Comparison of ENCODE assay signal across 8 cellular contexts in genomic region chr2:42168459-42169099, GRCh38. TPM values are rescaled to one million over a fixed set of nuclear protein-coding genes. Genes with fewer than 3 reads are reported as not detected.
DNase-seq lines count a peak whose midpoint lies in the region; ATAC-seq, FAIRE-seq and TF ChIP-seq lines count a peak whose summit lies in the region.

No MANE protein-coding gene starts in this region.

- CTCF ChIA-PET in SK-N-SH (lab: Yijun Ruan, JAX), result interaction anchor here (0.5 to 2.5 kb wide), 5 partner anchors 32 to 299 kb away, joined by 3 to 9 read pairs (median 3); no protein-coding TSS in a partner anchor

- no peaks in the 10 kb centered on the region for H3K9me3 ChIP-seq in SK-N-SH
- H3K9me3 ChIP-seq in right cardiac atrium (ENCODE audit: control insufficient read depth, low read length), result no peaks in the 10 kb centered on the region
- no peaks in the 10 kb centered on the region for H3K9me3 ChIP-seq in skeletal muscle tissue (ENCODE audit: control insufficient read depth in 3 of 3, low read length in 3 of 3)
- H3K9me3 ChIP-seq in HAP-1, result no peaks in the 10 kb centered on the region

- no peaks in the 10 kb centered on the region for H3K9me2 ChIP-seq in SK-N-SH

- peak overlapping the region; percentile 84 for H2AFZ ChIP-seq in SK-N-SH (ENCODE audit: low read depth)

- FAIRE-seq in GM19239 (lab: Jason Lieb, UNC), result no peak

- H3K4me2 ChIP-seq in SK-N-SH, result no peak overlapping the region

- TF ChIP-seq CTCF in SK-N-SH (IDR thresholded peaks at IDR 0.05), result no peak

- 79% methylated on average over 16 of the region's 16 CpGs for WGBS in SK-N-SH (ENCODE audit: low lambda C conversion rate)
- 82% methylated on average over 16 of the region's 16 CpGs for WGBS in right cardiac atrium

- POLR2A ChIA-PET in SK-N-SH (lab: Yijun Ruan, JAX), result interaction anchor here (0.6 to 1.2 kb wide), 3 partner anchors 12 to 36 kb away, joined by 3 to 7 read pairs (median 3); no protein-coding TSS in a partner anchor

- peaks cover 20% of the 10 kb centered on the region for H4K20me1 ChIP-seq in SK-N-SH (ENCODE audit: insufficient read depth)

- H3K36me3 ChIP-seq in SK-N-SH (replicated peaks in 1 of 2; ENCODE audit: control insufficient read depth in 1 of 2, insufficient read depth in 2 of 2, low read length in 1 of 2) (no peaks in the 10 kb centered on the region), skeletal muscle tissue (ENCODE audit: control insufficient read depth in 3 of 3, insufficient read depth in 3 of 3, low read length in 3 of 3) (no peaks in the 10 kb centered on the region), HAP-1 (replicated peaks) (no peaks in the 10 kb centered on the region)

- H3K9ac ChIP-seq in SK-N-SH (no peak overlapping the region), skeletal muscle tissue (ENCODE audit: low read depth in 1 of 3, low read length in 3 of 3) (peak overlapping the region in 1 of 3 donors; percentile 58)

- peak; percentile 2 for ATAC-seq in GM19324 (IDR thresholded peaks at IDR 0.05; ENCODE audit: low FRiP score, unreplicated experiment)
- ATAC-seq in right cardiac atrium, result no peak

- TF ChIP-seq RAD21 in SK-N-SH (IDR thresholded peaks at IDR 0.05; ENCODE audit: low read length), result no peak

- H3K27ac ChIP-seq in SK-N-SH (ENCODE audit: low read depth in 2 of 2, low read length in 1 of 2) (peak overlapping the region; percentile 14 to 86; a peak in 3 of 4 replicates), right cardiac atrium (ENCODE audit: low read length) (peak overlapping the region; percentile 6), skeletal muscle tissue (ENCODE audit: low read depth, low read length) (peak overlapping the region; percentile 51)

- no peaks in the 10 kb centered on the region for H3F3A ChIP-seq in SK-N-SH (replicated peaks; ENCODE audit: insufficient read depth)

- intact Hi-C loops in right cardiac atrium (cut with DNase I), result no loop called here

- no peak for TF ChIP-seq EP300 in SK-N-SH (IDR thresholded peaks at IDR 0.05; ENCODE audit: borderline replicate concordance in 1 of 2, low read depth in 1 of 2, low read length in 1 of 2)

- DNase-seq in SK-N-SH, result no peak
- DNase-seq in right cardiac atrium, result no peak
- no peak for DNase-seq in Ammon's horn (ENCODE audit: low spot score)
- no peak for DNase-seq in RPMI8226
- no peak for DNase-seq in GM19239 (ENCODE audit: insufficient read length, low spot score)
- no peak for DNase-seq in HAP-1 (ENCODE audit: low spot score in 2 of 2)

- H3K27me3 ChIP-seq in SK-N-SH (ENCODE audit: insufficient read depth), result no peaks in the 10 kb centered on the region
- no peaks in the 10 kb centered on the region for H3K27me3 ChIP-seq in right cardiac atrium (ENCODE audit: control insufficient read depth, insufficient read depth)
- H3K27me3 ChIP-seq in skeletal muscle tissue (ENCODE audit: control insufficient read depth in 3 of 3, insufficient read depth in 3 of 3, low read length in 3 of 3), result no peaks in the 10 kb centered on the region
- peaks cover 4% of the 10 kb centered on the region for H3K27me3 ChIP-seq in HAP-1 (ENCODE audit: low read depth)

- H3K79me2 ChIP-seq in SK-N-SH (ENCODE audit: insufficient read depth), result peaks cover 41% of the 10 kb centered on the region

- in situ Hi-C loops in HAP-1 (cut with MboI; ENCODE audit: low sequenced_read_pairs), result no loop called here

- H3K4me3 ChIP-seq in SK-N-SH (ENCODE audit: low read depth in 2 of 2, low read length in 1 of 2) (peak overlapping the region in 1 of 2 experiments; percentile 6; a peak in 1 of 4 replicates), right cardiac atrium (ENCODE audit: low read length) (no peak overlapping the region), skeletal muscle tissue (ENCODE audit: low read length in 3 of 3) (peak overlapping the region; percentile 54 to 66 (median 56)), HAP-1 (no peak overlapping the region)

- H3K4me1 ChIP-seq in SK-N-SH (ENCODE audit: control insufficient read depth in 1 of 2, insufficient read depth in 2 of 2, low read depth in 1 of 2, low read length in 1 of 2), result peaks cover 16 to 30% of the 10 kb centered on the region in 2 experiments; a peak in 3 of 4 replicates
- no peaks in the 10 kb centered on the region for H3K4me1 ChIP-seq in right cardiac atrium (ENCODE audit: control insufficient read depth, insufficient read depth, low read length)
- H3K4me1 ChIP-seq in skeletal muscle tissue (ENCODE audit: control insufficient read depth in 3 of 3, insufficient read depth in 3 of 3, low read length in 3 of 3), result peaks cover 11 to 17% (median 11%) of the 10 kb centered on the region in 3 donors
- peaks cover 31% of the 10 kb centered on the region for H3K4me1 ChIP-seq in HAP-1

TF ChIP-seq in SK-N-SH, 30 proteins besides CTCF, POLR2A, EP300 and RAD21:
- TF ChIP-seq PBX3 (IDR thresholded peaks at IDR 0.05), result no peak
- TF ChIP-seq MXI1 (IDR thresholded peaks at IDR 0.05; ENCODE audit: low read depth, low read length), result no peak
- TF ChIP-seq CHD2 (IDR thresholded peaks at IDR 0.05; ENCODE audit: low read length, partially characterized antibody), result no peak
- no peak for TF ChIP-seq ELF1 (IDR thresholded peaks at IDR 0.05)
- 0 out of 2 replicates have a peak, but pooled peaks have one; percentile 37 for TF ChIP-seq FOXJ3 (CRISPR knock-in tag; IDR thresholded peaks at IDR 0.05)
- TF ChIP-seq MAX (IDR thresholded peaks at IDR 0.05; ENCODE audit: low read depth), result no peak
- TF ChIP-seq, protein P1, sequence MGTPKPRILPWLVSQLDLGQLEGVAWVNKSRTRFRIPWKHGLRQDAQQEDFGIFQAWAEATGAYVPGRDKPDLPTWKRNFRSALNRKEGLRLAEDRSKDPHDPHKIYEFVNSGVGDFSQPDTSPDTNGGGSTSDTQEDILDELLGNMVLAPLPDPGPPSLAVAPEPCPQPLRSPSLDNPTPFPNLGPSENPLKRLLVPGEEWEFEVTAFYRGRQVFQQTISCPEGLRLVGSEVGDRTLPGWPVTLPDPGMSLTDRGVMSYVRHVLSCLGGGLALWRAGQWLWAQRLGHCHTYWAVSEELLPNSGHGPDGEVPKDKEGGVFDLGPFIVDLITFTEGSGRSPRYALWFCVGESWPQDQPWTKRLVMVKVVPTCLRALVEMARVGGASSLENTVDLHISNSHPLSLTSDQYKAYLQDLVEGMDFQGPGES (IDR thresholded peaks at IDR 0.05; ENCODE audit: low read depth, low read length), result no peak

RNA-seq across cellular contexts. Expression of gene EML4, which starts 0.6 kb away (rescaled TPM):
- 35.0 and 45.8 TPM in 2 replicates for polyA plus RNA-seq in SK-N-SH (2012; rRNA removed)
- 45.2 and 45.3 TPM in 2 replicates for polyA plus RNA-seq in SK-N-SH (2012; cell fraction: cytosol; rRNA removed)
- 61.1 and 88.5 TPM in 2 replicates for polyA plus RNA-seq in SK-N-SH (2012; cell fraction: nucleus; rRNA removed)
- 10 to 100 TPM in 1 of 4 donors, 1 to 10 TPM in 3; 7.2 to 13.8 (median 8.8) TPM for total RNA-seq in right cardiac atrium
- 3.8 TPM for polyA plus RNA-seq in right cardiac atrium
- total RNA-seq in skeletal muscle tissue, result 32.9 TPM

Comparison
In these comparisons a context has a peak if more than half of its experiments do, and no peak if none do; other contexts are left out.
1. H3K4me3 ChIP-seq: peak in skeletal muscle tissue (3 of 3); none in right cardiac atrium (single experiment) and HAP-1 (single experiment).
2. Peak in every context shown above with its lines, with median percentiles within 50 percentile points of each other: H3K27ac ChIP-seq.